Comparison of ENCODE assay signal across 9 cellular contexts in genomic region chrX:53681661-53682060, GRCh38. TPM values are rescaled to one million over a fixed set of nuclear protein-coding genes. Genes with fewer than 3 reads are reported as not detected.
DNase-seq lines count a peak whose midpoint lies in the region; ATAC-seq and TF ChIP-seq lines count a peak whose summit lies in the region.
"Had no signal": no experiment of that assay in that cellular context is flagged by ENCODE, and none has a peak within 500 bp of the region (broad histone marks: within the 10 kb centered on the region; RNA-seq: fewer than 3 reads in every experiment).

No MANE protein-coding gene starts in this region.

- intact Hi-C loops in Calu3 (cut with micrococcal nuclease; ENCODE audit: unreplicated experiment) (no loop called here), heart right ventricle (cut with DNase I) (loop anchor here in 1 of 10 donors (10.0 kb wide), 2 partner anchors 363 to 503 kb away; partner anchors contain the start of genes FAM120C and PHF8)

- CTCF ChIA-PET in Calu3 (lab: Charles Lee), result no interaction called here

- H3K27me3 ChIP-seq in heart right ventricle, result no peaks in the 10 kb centered on the region
- H3K27me3 ChIP-seq: right atrium auricular region had no signal

- H3K27ac ChIP-seq in heart right ventricle, result no peak overlapping the region
- H3K27ac ChIP-seq: right atrium auricular region had no signal

- H3K4me3 Mint-ChIP-seq in Calu3 (ENCODE audit: low read depth, unreplicated experiment), result peak overlapping the region; percentile 93
- H3K4me3 Mint-ChIP-seq in naive thymus-derived CD8-positive, alpha-beta T cell, result peak overlapping the region in 8 of 10 donors; percentile 1 to 81 (median 36)

- TF ChIP-seq CTCF in Calu3 (IDR thresholded peaks at IDR 0.05; ENCODE audit: unreplicated experiment) (no peak), NB4 (IDR thresholded peaks at IDR 0.05; ENCODE audit: low read depth, low read length) (no peak), heart right ventricle (IDR thresholded peaks at IDR 0.05) (no peak)

- POLR2A ChIA-PET in naive thymus-derived CD8-positive, alpha-beta T cell (lab: Charles Lee), result no interaction called here

- DNase-seq in Calu3, result no peak
- no peak for DNase-seq in NB4 (ENCODE audit: low read depth)
- peak; percentile 48 for DNase-seq in amniotic epithelial cell (ENCODE audit: low read depth)
- no peak for DNase-seq in naive thymus-derived CD8-positive, alpha-beta T cell
- no peak for DNase-seq in NCI-H446 treated with DMSO at 0.1 percent for 48 hours (lab: John Stamatoyannopoulos, UW)
- DNase-seq in heart right ventricle, result no peak
- no peak for DNase-seq in amygdala (lab: John Stamatoyannopoulos, UW)

- peaks cover 0 to 5% (median 0%) of the 10 kb centered on the region in 11 donors for H3K9me3 ChIP-seq in heart right ventricle
- H3K9me3 ChIP-seq: right atrium auricular region had no signal

- peak overlapping the region; percentile 78 for H3K4me3 ChIP-seq in NB4 (ENCODE audit: low read depth, low read length)
- H3K4me3 ChIP-seq in heart right ventricle, result no peak overlapping the region

- H3K27me3 Mint-ChIP-seq in Calu3 (ENCODE audit: unreplicated experiment), result no peaks in the 10 kb centered on the region
- H3K27me3 Mint-ChIP-seq in naive thymus-derived CD8-positive, alpha-beta T cell, result no peaks in the 10 kb centered on the region

- TSS peak; percentile 17 for BruUV-seq in Calu3 (replicated peaks; lab: Mats Ljungman, UMichigan)

- ATAC-seq in naive thymus-derived CD8-positive, alpha-beta T cell, result no peak
- no peak for ATAC-seq in heart right ventricle
- ATAC-seq in HG02759 (IDR thresholded peaks at IDR 0.05; ENCODE audit: unreplicated experiment), result no peak

- H3K27ac Mint-ChIP-seq in Calu3 (ENCODE audit: unreplicated experiment), result peak overlapping the region; percentile 76
- peak overlapping the region in 4 of 10 donors; percentile 28 to 95 (median 70) for H3K27ac Mint-ChIP-seq in naive thymus-derived CD8-positive, alpha-beta T cell

- no peaks in the 10 kb centered on the region for H3K9me3 Mint-ChIP-seq in Calu3 (ENCODE audit: low read depth, unreplicated experiment)
- peaks cover 0 to 6% (median 0%) of the 10 kb centered on the region in 9 donors for H3K9me3 Mint-ChIP-seq in naive thymus-derived CD8-positive, alpha-beta T cell

- H3K36me3 Mint-ChIP-seq in Calu3 (ENCODE audit: insufficient read depth, unreplicated experiment), result peaks cover 95% of the 10 kb centered on the region
- peaks cover 0 to 43% (median 2%) of the 10 kb centered on the region in 3 donors for H3K36me3 Mint-ChIP-seq in naive thymus-derived CD8-positive, alpha-beta T cell

- WGBS in heart right ventricle, 2 donors, result 49 to 53% methylated on average over 3 of the region's 3 CpGs

- H3K36me3 ChIP-seq in heart right ventricle, result peaks cover 0 to 51% (median 0%) of the 10 kb centered on the region in 9 donors
- H3K36me3 ChIP-seq: right atrium auricular region had no signal

- peaks cover 23% of the 10 kb centered on the region for H3K4me1 Mint-ChIP-seq in Calu3 (ENCODE audit: low read depth, unreplicated experiment)
- peaks cover 16 to 62% (median 57%) of the 10 kb centered on the region in 4 donors for H3K4me1 Mint-ChIP-seq in naive thymus-derived CD8-positive, alpha-beta T cell

- peaks cover 0 to 41% (median 9%) of the 10 kb centered on the region in 9 donors for H3K4me1 ChIP-seq in heart right ventricle

- TF ChIP-seq POLR2A in NB4 (IDR thresholded peaks at IDR 0.05; ENCODE audit: extremely low read depth, insufficient read length), result no peak

RNA-seq across cellular contexts. Expression of gene HUWE1, which starts 4.9 kb away (rescaled TPM):
- 347 and 376 TPM in 2 replicates for total RNA-seq in Calu3 (2022)
- 100 to 1,000 TPM; 178 to 189 TPM for total RNA-seq in naive thymus-derived CD8-positive, alpha-beta T cell
- polyA plus RNA-seq in naive thymus-derived CD8-positive, alpha-beta T cell, result 10 to 100 TPM in 2 of 3 donors, 1 to 10 TPM in 1; 8.0 to 16.3 (median 12.0) TPM
- total RNA-seq in heart right ventricle, result 100 to 1,000 TPM; 133 to 219 (median 198) TPM
- 10 to 100 TPM; 30.8 to 52.0 TPM for polyA plus RNA-seq in heart right ventricle
